In genomic region chr2:189762229-189762550, GRCh38 we compare ENCODE assay signal across 1 cellular context.
TF ChIP-seq lines count a peak whose summit lies in the region.

No MANE protein-coding gene starts in this region.

TF ChIP-seq in endothelial cell of umbilical vein, 7 proteins besides CTCF, POLR2A, EP300 and RAD21:
- TF ChIP-seq POLR2AphosphoS5 (IDR thresholded peaks at IDR 0.05; ENCODE audit: insufficient read depth, low read depth, low read length) (no peak), EZH2 (IDR thresholded peaks at IDR 0.05; ENCODE audit: borderline replicate concordance, low read depth, low read length, severe bottlenecking) (no peak), JUN (IDR thresholded peaks at IDR 0.05; ENCODE audit: borderline replicate concordance, insufficient read depth, insufficient read length, low read depth) (no peak), FOS (IDR thresholded peaks at IDR 0.05; ENCODE audit: borderline replicate concordance, insufficient read depth, low read length) (no peak), GATA2 (IDR thresholded peaks at IDR 0.05; ENCODE audit: insufficient read depth, insufficient read length, low read depth, low read length) (no peak), MYC (IDR thresholded peaks at IDR 0.05; ENCODE audit: low read depth, low read length) (no peak)
- TF ChIP-seq, protein P1, sequence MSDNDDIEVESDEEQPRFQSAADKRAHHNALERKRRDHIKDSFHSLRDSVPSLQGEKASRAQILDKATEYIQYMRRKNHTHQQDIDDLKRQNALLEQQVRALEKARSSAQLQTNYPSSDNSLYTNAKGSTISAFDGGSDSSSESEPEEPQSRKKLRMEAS (IDR thresholded peaks at IDR 0.05; ENCODE audit: insufficient read depth, insufficient read length): no peak
